17 cellular contexts compared by ENCODE assay signal in the genomic region with DNA sequence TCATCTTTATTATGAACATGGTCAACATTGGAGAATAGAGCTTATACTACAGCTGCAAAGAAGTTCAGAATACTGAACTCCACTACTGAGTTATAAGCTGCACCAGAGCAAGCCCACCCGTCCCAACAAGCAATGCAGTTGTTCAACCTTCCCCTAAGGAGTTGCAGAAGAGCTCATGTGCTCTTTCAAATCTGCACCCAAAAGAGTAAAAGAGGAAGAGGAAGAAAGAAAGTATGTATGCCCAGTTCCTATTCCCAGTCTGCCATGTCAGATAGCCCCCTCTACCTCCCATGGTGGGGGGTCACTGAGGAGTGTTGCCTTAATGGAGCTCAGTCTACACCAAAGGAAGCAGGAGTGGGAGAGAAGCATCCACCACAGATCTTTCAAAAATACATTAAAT. TPM values are rescaled to one million over a fixed set of nuclear protein-coding genes. Genes with fewer than 3 reads are reported as not detected.
DNase-seq lines count a peak whose midpoint lies in the region; ATAC-seq, FAIRE-seq and TF ChIP-seq lines count a peak whose summit lies in the region.
"Had no signal": no experiment of that assay in that cellular context is flagged by ENCODE, and none has a peak within 500 bp of the region (broad histone marks: within the 10 kb centered on the region; RNA-seq: fewer than 3 reads in every experiment).

No MANE protein-coding gene starts in this region.

- H3K27me3 ChIP-seq in K562 (ENCODE audit: control insufficient read depth in 2 of 2, insufficient read depth in 2 of 2, low read length in 2 of 2) (peaks cover 0 to 8% of the 10 kb centered on the region in 2 experiments; a peak in 2 of 5 replicates), WERI-Rb-1 (ENCODE audit: insufficient read depth, low read depth, severe bottlenecking) (no peaks in the 10 kb centered on the region)

- H3K27ac ChIP-seq in K562 (ENCODE audit: extremely low read depth, low read depth, low read length) (no peak overlapping the region), WERI-Rb-1 (no peak overlapping the region)
- H3K27ac ChIP-seq: 22Rv1, SK-N-MC had no signal

- no peak for TF ChIP-seq RAD21 in K562 (CRISPR knock-in tag; conservative IDR thresholded peaks at IDR 0.05 in 1 of 2, IDR thresholded peaks at IDR 0.05 in 1 of 2)

- TF ChIP-seq EP300 in K562 (IDR thresholded peaks at IDR 0.05; ENCODE audit: low read length): no peak

- POLR2A ChIA-PET in K562 (lab: Yijun Ruan, JAX): interaction anchor here (0.6 to 1.4 kb wide), 6 partner anchors 10 to 322 kb away, joined by 3 to 4 read pairs (median 3); no protein-coding TSS in a partner anchor

- no peak for ATAC-seq in K562
- ATAC-seq: Panc1 had no signal

- TF ChIP-seq CTCF in K562 (IDR thresholded peaks at IDR 0.05 in 2 of 3, conservative IDR thresholded peaks at IDR 0.05 in 1 of 3; ENCODE audit: insufficient read depth in 2 of 3, low read depth in 1 of 3, low read length in 3 of 3): no peak
- TF ChIP-seq CTCF in WERI-Rb-1 (IDR thresholded peaks at IDR 0.05; ENCODE audit: low read depth, low read length): no peak

- no peaks in the 10 kb centered on the region for H3K9me1 ChIP-seq in K562 (ENCODE audit: control insufficient read depth, insufficient read depth, low read length)

- BruUV-seq in K562 (replicated peaks; lab: Mats Ljungman, UMichigan): no TSS peak

- no peaks in the 10 kb centered on the region for H3K79me2 ChIP-seq in K562 (ENCODE audit: control insufficient read depth, insufficient read depth, low read length)

- no peak overlapping the region for H3K4me3 ChIP-seq in K562
- H3K4me3 ChIP-seq in WERI-Rb-1 (ENCODE audit: low read depth, low read length): no peak overlapping the region
- H3K4me3 ChIP-seq: SK-N-MC had no signal

- in situ Hi-C loops in K562 (cut with MboI): loop anchor here (5.0 to 25.0 kb wide), 2 partner anchors 277 to 857 kb away; a partner anchor contains a TSS

- no peaks in the 10 kb centered on the region; the same call in 1 of the 2 replicates for H4K20me1 ChIP-seq in K562 (replicated peaks; ENCODE audit: control insufficient read depth, insufficient read depth, low read length)

- H2AFZ ChIP-seq in K562 (ENCODE audit: low read depth, low read length): no peak overlapping the region

- intact Hi-C loops in K562 (cut with micrococcal nuclease): loop anchor here (1.0 to 5.0 kb wide), 3 partner anchors 176 to 887 kb away; no protein-coding TSS in a partner anchor

- no peaks in the 10 kb centered on the region for H3K9me3 ChIP-seq in K562 (replicated peaks; ENCODE audit: control insufficient read depth, insufficient read depth, low read depth, low read length)
- no peaks in the 10 kb centered on the region for H3K9me3 ChIP-seq in WERI-Rb-1 (ENCODE audit: severe bottlenecking)

- CTCF ChIA-PET in K562 (lab: Yijun Ruan, JAX; ENCODE audit: low intra/inter-chr PET ratio): interaction anchor here (0.7 to 3.5 kb wide), 5 partner anchors 27 to 288 kb away, joined by 4 to 39 read pairs (median 5); no protein-coding TSS in a partner anchor

- no peak overlapping the region for H3K4me2 ChIP-seq in K562 (ENCODE audit: insufficient read depth, low read length)

- no peak for FAIRE-seq in K562 (lab: Jason Lieb, UNC)

- peak; percentile 30 to 46 for DNase-seq in NOMO-1 (lab: John Stamatoyannopoulos, UW; ENCODE audit: unreplicated experiment in 2 of 2)
- DNase-seq in NOMO-1 treated with dmso at 0.1 percent for 144 hours (lab: John Stamatoyannopoulos, UW; ENCODE audit: unreplicated experiment): no peak
- DNase-seq in GF-D8 (lab: John Stamatoyannopoulos, UW): peak; percentile 63
- DNase-seq in NOMO-1 treated with DMSO at 0.1 percent for 48 hours (lab: John Stamatoyannopoulos, UW; ENCODE audit: unreplicated experiment): peak; percentile 40
- no peak for DNase-seq in K562 (ENCODE audit: extremely low read depth in 1 of 4, low spot score in 3 of 4)
- DNase-seq in WERI-Rb-1: no peak
- DNase-seq in cerebellar cortex (ENCODE audit: low spot score): no peak
- DNase-seq in 8988T: no peak
- DNase-seq: C1 segment of cervical spinal cord; NCI-H1092 treated with DMSO at 0.1 percent for 48 hours; NCI-H1694; NCI-H446 treated with DMSO at 0.1 percent for 48 hours; NK-92 treated with Interleukin-12 subunit alpha and Interleukin-12 subunit beta, amount 100 ng/mL, for 24 hours had no signal

- H3K4me1 ChIP-seq in K562 (replicated peaks in 1 of 2; ENCODE audit: control insufficient read depth in 2 of 2, insufficient read depth in 2 of 2, low read length in 2 of 2): peaks cover 0 to 14% of the 10 kb centered on the region in 2 experiments; a peak in 3 of 5 replicates

- TF ChIP-seq POLR2A in K562 (conservative IDR thresholded peaks at IDR 0.05): no peak

- no peak overlapping the region for H3K9ac ChIP-seq in K562 (ENCODE audit: insufficient read depth in 1 of 2, low read depth in 2 of 2, low read length in 2 of 2)

- H3K36me3 ChIP-seq in K562 (ENCODE audit: control insufficient read depth, insufficient read depth, low read length): no peaks in the 10 kb centered on the region
- no peaks in the 10 kb centered on the region for H3K36me3 ChIP-seq in WERI-Rb-1

- 25% methylated on average over 1 of the region's 1 CpG for WGBS in K562 (ENCODE audit: insufficient coverage, low coverage, missing lambda C conversion rate)

RNA-seq across cellular contexts. Expression of a gene that starts 6.9 kb away (rescaled TPM):
- total RNA-seq in K562 (2011; cell fraction: chromatin; rRNA removed; ENCODE audit: low replicate concordance): 2.9 and 9.0 TPM in 2 replicates
- total RNA-seq in K562 (2011; cell fraction: nucleolus; rRNA removed): 1.2 and 3.2 TPM in 2 replicates
- total RNA-seq in K562 (2011; cell fraction: nucleoplasm; rRNA removed): 4.1 and 4.7 TPM in 2 replicates
- total RNA-seq in K562 (2014; rRNA removed) (0.45 and 0.65 TPM in 2 replicates), K562 (2014; rRNA removed; fragmentation: Illumina TruSeq; extraction: Trizol) (0.99 and 1.1 TPM in 2 replicates), K562 (2015; rRNA removed; fragmentation: Illumina TruSeq; extraction: Trizol) (0.90 and 1.3 TPM in 2 replicates), K562 (2021) (0.72 and 1.2 TPM in 2 replicates)
- polyA plus RNA-seq in K562 (2011; rRNA removed) (2.7 and 4.2 TPM in 2 replicates), K562 (2014; fragmentation: Illumina TruSeq; extraction: Trizol) (1.7 and 1.9 TPM in 2 replicates), K562 (2014; fragmentation: Nextera tagmentation; extraction: Ambion mirVana) (under 1 TPM; 0.48 to 0.76 TPM), K562 (2014; rRNA removed) (1.3 and 1.8 TPM in 2 replicates)
- polyA plus RNA-seq in K562 (2011; cell fraction: cytosol; rRNA removed): 0.91 and 2.6 TPM in 2 replicates
- 14.7 and 27.0 TPM in 2 replicates for polyA plus RNA-seq in K562 (2011; cell fraction: nucleus; rRNA removed)
- 0.95 and 2.6 TPM in 2 replicates for polyA plus RNA-seq in K562 (2012)
- 1.2 and 3.8 TPM in 2 replicates for polyA minus RNA-seq in K562 (2011; rRNA and poly(A)+ RNA removed)
- polyA minus RNA-seq in K562 (2011; cell fraction: cytosol; rRNA and poly(A)+ RNA removed): 1.0 TPM in 1 of 2 replicates, not detected in the other
- polyA minus RNA-seq in K562 (2011; cell fraction: nucleus; rRNA and poly(A)+ RNA removed): 2.3 and 4.9 TPM in 2 replicates

RNA-seq across cellular contexts. Expression of a gene that starts 22.8 kb away (rescaled TPM):
- total RNA-seq in K562 (2011; cell fraction: chromatin; rRNA removed; ENCODE audit: low replicate concordance): not detected in 2 replicates
- not detected in 2 replicates for total RNA-seq in K562 (2011; cell fraction: nucleolus; rRNA removed)
- total RNA-seq in K562 (2011; cell fraction: nucleoplasm; rRNA removed): not detected in 2 replicates
- total RNA-seq in K562 (2014; rRNA removed): 0.08 TPM in 1 of 2 replicates, not detected in the other
- 0.26 TPM in 1 of 2 replicates, not detected in the other for total RNA-seq in K562 (2014; rRNA removed; fragmentation: Illumina TruSeq; extraction: Trizol)
- 0.19 and 0.33 TPM in 2 replicates for total RNA-seq in K562 (2015; rRNA removed; fragmentation: Illumina TruSeq; extraction: Trizol)
- total RNA-seq in K562 (2021): not detected in 2 replicates
- polyA plus RNA-seq in K562 (2011; rRNA removed): 0.13 and 0.19 TPM in 2 replicates
- 0.04 and 0.09 TPM in 2 replicates for polyA plus RNA-seq in K562 (2011; cell fraction: cytosol; rRNA removed)
- polyA plus RNA-seq in K562 (2011; cell fraction: nucleus; rRNA removed): 0.18 TPM in 1 of 2 replicates, not detected in the other
- 0.43 and 0.48 TPM in 2 replicates for polyA plus RNA-seq in K562 (2012)
- polyA plus RNA-seq in K562 (2014; fragmentation: Illumina TruSeq; extraction: Trizol): 0.12 TPM in 2 replicates
- polyA plus RNA-seq in K562 (2014; fragmentation: Nextera tagmentation; extraction: Ambion mirVana): under 1 TPM; 0.20 to 0.35 TPM
- 0.09 TPM in 1 of 2 replicates, not detected in the other for polyA plus RNA-seq in K562 (2014; rRNA removed)
- polyA minus RNA-seq in K562 (2011; rRNA and poly(A)+ RNA removed): 0.35 TPM in 1 of 2 replicates, not detected in the other
- not detected in 2 replicates for polyA minus RNA-seq in K562 (2011; cell fraction: cytosol; rRNA and poly(A)+ RNA removed)
- polyA minus RNA-seq in K562 (2011; cell fraction: nucleus; rRNA and poly(A)+ RNA removed): not detected in 2 replicates
- total RNA-seq: T-helper 1 cell treated with Interleukin-12 subunit alpha and Interleukin-12 subunit beta and Interleukin-4 antibody, amounts not matched to agents 30 ng/mL and 1 ng/mL, for 36 hours had no signal

RNA-seq across cellular contexts. Expression of a gene that starts 22.8 kb away (rescaled TPM):
- not detected in 2 replicates for total RNA-seq in K562 (2011; cell fraction: chromatin; rRNA removed; ENCODE audit: low replicate concordance)
- total RNA-seq in K562 (2011; cell fraction: nucleolus; rRNA removed): not detected in 2 replicates
- total RNA-seq in K562 (2011; cell fraction: nucleoplasm; rRNA removed): not detected in 2 replicates
- total RNA-seq in K562 (2014; rRNA removed) (not detected in 2 replicates), K562 (2014; rRNA removed; fragmentation: Illumina TruSeq; extraction: Trizol) (not detected in 2 replicates), K562 (2015; rRNA removed; fragmentation: Illumina TruSeq; extraction: Trizol) (0.11 TPM in 1 of 2 replicates, not detected in the other), K562 (2021) (0.13 TPM in 1 of 2 replicates, not detected in the other)
- polyA plus RNA-seq in K562 (2011; rRNA removed) (not detected in 2 replicates), K562 (2014; fragmentation: Illumina TruSeq; extraction: Trizol) (not detected in 2 replicates), K562 (2014; fragmentation: Nextera tagmentation; extraction: Ambion mirVana) (under 1 TPM in 1 of 2 experiments, not detected in 1; 0.11 TPM), K562 (2014; rRNA removed) (not detected in 2 replicates)
- not detected in 2 replicates for polyA plus RNA-seq in K562 (2011; cell fraction: cytosol; rRNA removed)
- polyA plus RNA-seq in K562 (2011; cell fraction: nucleus; rRNA removed): not detected in 2 replicates
- polyA plus RNA-seq in K562 (2012): not detected in 2 replicates
- not detected in 2 replicates for polyA minus RNA-seq in K562 (2011; rRNA and poly(A)+ RNA removed)
- not detected in 2 replicates for polyA minus RNA-seq in K562 (2011; cell fraction: cytosol; rRNA and poly(A)+ RNA removed)
- polyA minus RNA-seq in K562 (2011; cell fraction: nucleus; rRNA and poly(A)+ RNA removed): not detected in 2 replicates

RNA-seq across cellular contexts. Expression of a gene that starts 31.4 kb away (rescaled TPM):
- 30.9 and 50.4 TPM in 2 replicates for total RNA-seq in K562 (2011; cell fraction: chromatin; rRNA removed; ENCODE audit: low replicate concordance)
- total RNA-seq in K562 (2011; cell fraction: nucleolus; rRNA removed): 36.7 and 51.9 TPM in 2 replicates
- 51.1 and 70.5 TPM in 2 replicates for total RNA-seq in K562 (2011; cell fraction: nucleoplasm; rRNA removed)
- total RNA-seq in K562 (2014; rRNA removed): 727 and 890 TPM in 2 replicates
- total RNA-seq in K562 (2014; rRNA removed; fragmentation: Illumina TruSeq; extraction: Trizol): 1,061 and 1,110 TPM in 2 replicates
- total RNA-seq in K562 (2015; rRNA removed; fragmentation: Illumina TruSeq; extraction: Trizol): 1,044 and 1,100 TPM in 2 replicates
- 651 and 736 TPM in 2 replicates for total RNA-seq in K562 (2021)
- polyA plus RNA-seq in K562 (2011; rRNA removed): 1,020 and 1,271 TPM in 2 replicates
- 438 and 690 TPM in 2 replicates for polyA plus RNA-seq in K562 (2011; cell fraction: cytosol; rRNA removed)
- 132 and 238 TPM in 2 replicates for polyA plus RNA-seq in K562 (2011; cell fraction: nucleus; rRNA removed)
- 643 and 784 TPM in 2 replicates for polyA plus RNA-seq in K562 (2012)
- polyA plus RNA-seq in K562 (2014; fragmentation: Illumina TruSeq; extraction: Trizol): 896 and 1,028 TPM in 2 replicates
- 1,000 to 10,000 TPM; 2,499 to 2,735 TPM for polyA plus RNA-seq in K562 (2014; fragmentation: Nextera tagmentation; extraction: Ambion mirVana)
- polyA plus RNA-seq in K562 (2014; rRNA removed): 1,033 and 1,042 TPM in 2 replicates
- 658 and 670 TPM in 2 replicates for polyA minus RNA-seq in K562 (2011; rRNA and poly(A)+ RNA removed)
- 238 and 250 TPM in 2 replicates for polyA minus RNA-seq in K562 (2011; cell fraction: cytosol; rRNA and poly(A)+ RNA removed)
- 15.9 and 51.3 TPM in 2 replicates for polyA minus RNA-seq in K562 (2011; cell fraction: nucleus; rRNA and poly(A)+ RNA removed)

RNA-seq across cellular contexts. Expression of a gene that starts 31.6 kb away (rescaled TPM):
- total RNA-seq in K562 (2011; cell fraction: chromatin; rRNA removed; ENCODE audit: low replicate concordance): 55.5 and 146 TPM in 2 replicates
- 105 and 113 TPM in 2 replicates for total RNA-seq in K562 (2011; cell fraction: nucleolus; rRNA removed)
- 67.2 and 95.3 TPM in 2 replicates for total RNA-seq in K562 (2011; cell fraction: nucleoplasm; rRNA removed)
- total RNA-seq in K562 (2014; rRNA removed) (68.1 and 89.8 TPM in 2 replicates), K562 (2014; rRNA removed; fragmentation: Illumina TruSeq; extraction: Trizol) (72.4 and 78.5 TPM in 2 replicates), K562 (2015; rRNA removed; fragmentation: Illumina TruSeq; extraction: Trizol) (74.2 and 75.3 TPM in 2 replicates), K562 (2021) (92.3 and 94.4 TPM in 2 replicates)
- polyA plus RNA-seq in K562 (2011; rRNA removed) (160 and 174 TPM in 2 replicates), K562 (2014; fragmentation: Illumina TruSeq; extraction: Trizol) (101 and 116 TPM in 2 replicates), K562 (2014; fragmentation: Nextera tagmentation; extraction: Ambion mirVana) (10 to 100 TPM; 20.6 to 31.0 TPM), K562 (2014; rRNA removed) (68.3 and 76.3 TPM in 2 replicates)
- polyA plus RNA-seq in K562 (2011; cell fraction: cytosol; rRNA removed): 141 and 162 TPM in 2 replicates
- polyA plus RNA-seq in K562 (2011; cell fraction: nucleus; rRNA removed): 336 and 420 TPM in 2 replicates
- polyA plus RNA-seq in K562 (2012): 49.8 and 86.5 TPM in 2 replicates
- polyA minus RNA-seq in K562 (2011; rRNA and poly(A)+ RNA removed): 97.4 and 135 TPM in 2 replicates
- polyA minus RNA-seq in K562 (2011; cell fraction: cytosol; rRNA and poly(A)+ RNA removed): 54.2 and 76.3 TPM in 2 replicates
- 42.7 and 50.2 TPM in 2 replicates for polyA minus RNA-seq in K562 (2011; cell fraction: nucleus; rRNA and poly(A)+ RNA removed)

Comparison
In these comparisons a context has a peak if more than half of its experiments do, and no peak if none do; other contexts are left out.
1. DNase-seq: peak in NOMO-1 (2 of 2), GF-D8 (single experiment) and NOMO-1 treated with DMSO at 0.1 percent for 48 hours (single experiment); none in NOMO-1 treated with dmso at 0.1 percent for 144 hours (single experiment), K562 (0 of 4), WERI-Rb-1 (single experiment), cerebellar cortex (single experiment) and 8988T (single experiment).